In genomic region chr14:95527392-95528002, GRCh38 we compare ENCODE assay signal across 8 cellular contexts. TPM values are rescaled to one million over a fixed set of nuclear protein-coding genes. Genes with fewer than 3 reads are reported as not detected.
DNase-seq lines count a peak whose midpoint lies in the region; FAIRE-seq and TF ChIP-seq lines count a peak whose summit lies in the region.

No MANE protein-coding gene starts in this region.

- 30 to 62% methylated on average over 4 of the region's 4 CpGs for WGBS in sigmoid colon, 2 donors

- TF ChIP-seq EP300 in sigmoid colon (IDR thresholded peaks at IDR 0.05) = no peak

- no peak overlapping the region for H3K27ac ChIP-seq in OCI-LY3 (ENCODE audit: low read length)
- H3K27ac ChIP-seq in sigmoid colon = peak overlapping the region; percentile 48 to 69 (median 57)

- H3K4me3 ChIP-seq in OCI-LY3 (ENCODE audit: low read length) = no peak overlapping the region
- H3K4me3 ChIP-seq in sigmoid colon = no peak overlapping the region

- H3K4me3 Mint-ChIP-seq in glutamatergic neuron (ENCODE audit: unreplicated experiment) = peak overlapping the region; percentile 13

- no peak overlapping the region for H2AFZ ChIP-seq in OCI-LY3 (ENCODE audit: low read depth, low read length)

- TF ChIP-seq CTCF in AG09319 (IDR thresholded peaks at IDR 0.05; ENCODE audit: low read depth, low read length) (peak; percentile 80), OCI-LY3 (IDR thresholded peaks at IDR 0.05; ENCODE audit: low read depth, low read length) (peak; percentile 88), glutamatergic neuron (IDR thresholded peaks at IDR 0.05; ENCODE audit: partially characterized antibody, unreplicated experiment) (peak; percentile 86), sigmoid colon (IDR thresholded peaks at IDR 0.05) (peak; percentile 39 to 68 (median 62))

- H4K20me1 ChIP-seq in OCI-LY3 (ENCODE audit: insufficient read depth, low read length) = peaks cover 15% of the 10 kb centered on the region

- H3K27ac Mint-ChIP-seq in glutamatergic neuron (ENCODE audit: unreplicated experiment) = peak overlapping the region; percentile 60

- H3K27me3 ChIP-seq in OCI-LY3 (ENCODE audit: low read depth, low read length) (no peaks in the 10 kb centered on the region), sigmoid colon (no peaks in the 10 kb centered on the region)

- intact Hi-C loops in sigmoid colon (cut with DNase I) = loop anchor here (1.0 to 10.0 kb wide), 2 partner anchors 85 to 213 kb away; partner anchors contain the start of gene CLMN

- peak; percentile 65 for DNase-seq in AG09319 (ENCODE audit: extremely low read depth, low read depth)
- DNase-seq in GM19239 (ENCODE audit: insufficient read length, low spot score) = no peak
- peak; percentile 49 for DNase-seq in activated naive CD4-positive, alpha-beta T cell treated with anti-CD3 and anti-CD28 coated beads, Interleukin-2, amount 50 U/mL, for 16 hours
- DNase-seq in glutamatergic neuron = no peak
- peak; percentile 82 for DNase-seq in sigmoid colon
- DNase-seq in NCI-H524 treated with DMSO at 0.1 percent for 48 hours (lab: John Stamatoyannopoulos, UW) = no peak
- DNase-seq in HEK293T (ENCODE audit: extremely low spot score) = no peak

- H3K79me2 ChIP-seq in OCI-LY3 (ENCODE audit: low read length) = peaks cover 35% of the 10 kb centered on the region

- POLR2A ChIA-PET in HEK293T (lab: Yijun Ruan, JAX) = no interaction called here

- H3K9me3 ChIP-seq in OCI-LY3 (ENCODE audit: insufficient read depth, low read length) (no peaks in the 10 kb centered on the region), sigmoid colon (no peaks in the 10 kb centered on the region)

- CTCF ChIA-PET in HEK293T (lab: Yijun Ruan, JAX) = interaction anchor here (0.6 to 2.5 kb wide), 15 partner anchors 9 to 513 kb away, joined by 3 to 18 read pairs (median 4); no protein-coding TSS in a partner anchor

- peak; percentile 58 for FAIRE-seq in GM19239 (lab: Jason Lieb, UNC)

- peaks cover 37% of the 10 kb centered on the region for H3K4me1 Mint-ChIP-seq in glutamatergic neuron (ENCODE audit: low read depth, unreplicated experiment)

- H3K4me2 ChIP-seq in OCI-LY3 (ENCODE audit: low read length) = peak overlapping the region; percentile 35; the same call in 1 of the 2 replicates

- H3K36me3 Mint-ChIP-seq in glutamatergic neuron (ENCODE audit: unreplicated experiment) = no peaks in the 10 kb centered on the region

- H3K27me3 Mint-ChIP-seq in glutamatergic neuron (ENCODE audit: unreplicated experiment) = peaks cover 2% of the 10 kb centered on the region

- peaks cover 48% of the 10 kb centered on the region for H3K4me1 ChIP-seq in OCI-LY3 (ENCODE audit: low read length)
- peaks cover 0 to 43% (median 24%) of the 10 kb centered on the region in 4 donors for H3K4me1 ChIP-seq in sigmoid colon

- H3K9ac ChIP-seq in OCI-LY3 (ENCODE audit: low read length) = no peak overlapping the region

- H3K36me3 ChIP-seq in OCI-LY3 (replicated peaks; ENCODE audit: low read depth, low read length) (peaks cover 23% of the 10 kb centered on the region), sigmoid colon (peaks cover 0 to 16% (median 0%) of the 10 kb centered on the region in 4 donors)

- no peak for TF ChIP-seq POLR2A in sigmoid colon (IDR thresholded peaks at IDR 0.05)

- H3K9me3 Mint-ChIP-seq in glutamatergic neuron (ENCODE audit: unreplicated experiment) = peaks cover 2% of the 10 kb centered on the region

TF ChIP-seq in HEK293T, 16 proteins besides CTCF, POLR2A, EP300 and RAD21:
- TF ChIP-seq CTBP1 (IDR thresholded peaks at IDR 0.05; ENCODE audit: borderline replicate concordance) (no peak), NFRKB (IDR thresholded peaks at IDR 0.05) (no peak), HDGF (IDR thresholded peaks at IDR 0.05; ENCODE audit: borderline replicate concordance) (no peak), ZNF384 (IDR thresholded peaks at IDR 0.05) (no peak), ARNT (IDR thresholded peaks at IDR 0.05) (no peak), BHLHE40 (IDR thresholded peaks at IDR 0.05; ENCODE audit: borderline replicate concordance) (no peak), L3MBTL2 (conservative IDR thresholded peaks at IDR 0.05) (no peak), PKNOX1 (IDR thresholded peaks at IDR 0.05) (no peak), ELF4 (IDR thresholded peaks at IDR 0.05) (no peak), FOXA1 (IDR thresholded peaks at IDR 0.05) (no peak), FOXK2 (IDR thresholded peaks at IDR 0.05) (no peak), FOXM1 (IDR thresholded peaks at IDR 0.05; ENCODE audit: borderline replicate concordance) (no peak), SP1 (IDR thresholded peaks at IDR 0.05) (no peak), LEF1 (IDR thresholded peaks at IDR 0.05; ENCODE audit: borderline replicate concordance) (no peak), SUZ12 (IDR thresholded peaks at IDR 0.05) (no peak), TARDBP (IDR thresholded peaks at IDR 0.05) (no peak)
TF ChIP-seq in HEK293T: peak in this region for 0.

RNA-seq across cellular contexts. Expression of gene GLRX5, which starts 7.4 kb away (rescaled TPM):
- total RNA-seq in glutamatergic neuron (ENCODE audit: unreplicated experiment) (38.9 TPM), sigmoid colon (10 to 100 TPM; 30.5 to 61.4 (median 44.3) TPM)
- polyA plus RNA-seq in sigmoid colon = 10 to 100 TPM; 45.7 to 97.1 (median 76.9) TPM

RNA-seq across cellular contexts. Expression of gene SYNE3, which starts 11.0 kb away (rescaled TPM):
- total RNA-seq in glutamatergic neuron (ENCODE audit: unreplicated experiment) (7.1 TPM), sigmoid colon (10 to 100 TPM in 2 of 4 donors, 1 to 10 TPM in 2; 5.6 to 11.8 (median 9.9) TPM)
- 1 to 10 TPM in 2 of 3 donors, under 1 TPM in 1; 0.69 to 6.3 (median 1.8) TPM for polyA plus RNA-seq in sigmoid colon

Comparison
In these comparisons a context has a peak if more than half of its experiments do, and no peak if none do; other contexts are left out.
1. DNase-seq: peak in AG09319 (single experiment), activated naive CD4-positive, alpha-beta T cell treated with anti-CD3 and anti-CD28 coated beads, Interleukin-2, amount 50 U/mL, for 16 hours (single experiment) and sigmoid colon (single experiment); none in GM19239 (single experiment), glutamatergic neuron (single experiment), NCI-H524 treated with DMSO at 0.1 percent for 48 hours (single experiment) and HEK293T (single experiment).
2. Peak in every context shown above with its lines, with median percentiles within 50 percentile points of each other: CTCF ChIP-seq.